In genomic region chr7:70492641-70493040, GRCh38 we compare ENCODE assay signal across 22 cellular contexts.
"Had no signal": no experiment of that assay in that cellular context is flagged by ENCODE, and none has a peak within 500 bp of the region (broad histone marks: within the 10 kb centered on the region; RNA-seq: fewer than 3 reads in every experiment).

No MANE protein-coding gene starts in this region.

- H3K36me3 ChIP-seq: cardiac muscle cell, lower lobe of right lung, neutrophil, right lobe of liver, stomach had no signal

- ATAC-seq: activated CD8-positive, alpha-beta T cell treated with anti-CD3 and anti-CD28 coated beads, Interleukin-2, amount 10 ng/mL, durations not matched to agents 7 days and 5 days; effector memory CD8-positive, alpha-beta T cell; left colon; lower lobe of right lung; natural killer cell; right lobe of liver; stimulated activated effector memory CD8-positive, alpha-beta T cell treated with anti-CD3 and anti-CD28 coated beads, Interleukin-12 subunit alpha, Interleukin-12 subunit beta, amount 100 ng/mL, for 72 hours had no signal

- H3K27ac Mint-ChIP-seq: activated CD8-positive, alpha-beta T cell treated with anti-CD3 and anti-CD28 coated beads, Interleukin-2, amount 10 ng/mL, durations not matched to agents 7 days and 5 days; activated naive CD8-positive, alpha-beta T cell treated with anti-CD3 and anti-CD28 coated beads, Interleukin-2, amount 10 ng/mL, durations not matched to agents 7 days and 5 days; activated T-cell treated with anti-CD3 and anti-CD28 coated beads, Interleukin-2, amount 50 U/mL, for 24 hours; activated T-helper 2 cell treated with anti-CD3 and anti-CD28 coated beads, Interferon-gamma antibody, Interleukin-2, Interleukin-4, amounts not matched to agents 10 μg/mL and 5 μg/mL and 100 μg/mL, durations not matched to agents 14 hours and 24 hours and 36 hours; dendritic cell treated with granulocyte-macrophage colony-stimulating factor and Interleukin-4, amounts not matched to agents 40 ng/mL and 50 ng/mL, for 4 days; effector memory CD8-positive, alpha-beta T cell; natural killer cell; stimulated activated effector memory CD8-positive, alpha-beta T cell treated with anti-CD3 and anti-CD28 coated beads, Interleukin-12 subunit alpha, Interleukin-12 subunit beta, amount 100 ng/mL, for 72 hours; type B pancreatic cell had no signal

- H3K4me3 Mint-ChIP-seq: activated CD8-positive, alpha-beta T cell treated with anti-CD3 and anti-CD28 coated beads, Interleukin-2, amount 10 ng/mL, durations not matched to agents 7 days and 5 days; activated naive CD8-positive, alpha-beta T cell treated with anti-CD3 and anti-CD28 coated beads, Interleukin-2, amount 10 ng/mL, durations not matched to agents 7 days and 5 days; activated T-cell treated with anti-CD3 and anti-CD28 coated beads, Interleukin-2, amount 50 U/mL, for 24 hours; dendritic cell treated with granulocyte-macrophage colony-stimulating factor and Interleukin-4, amounts not matched to agents 40 ng/mL and 50 ng/mL, for 4 days; effector memory CD8-positive, alpha-beta T cell; natural killer cell; stimulated activated effector memory CD8-positive, alpha-beta T cell treated with anti-CD3 and anti-CD28 coated beads, Interleukin-12 subunit alpha, Interleukin-12 subunit beta, amount 100 ng/mL, for 72 hours; type B pancreatic cell had no signal

- H3K27me3 ChIP-seq: cardiac muscle cell, neutrophil, right lobe of liver, stomach had no signal

- H3K27me3 Mint-ChIP-seq: activated T-cell treated with anti-CD3 and anti-CD28 coated beads, Interleukin-2, amount 50 U/mL, for 24 hours; dendritic cell treated with granulocyte-macrophage colony-stimulating factor and Interleukin-4, amounts not matched to agents 40 ng/mL and 50 ng/mL, for 4 days; type B pancreatic cell had no signal

- H3K4me1 Mint-ChIP-seq: activated naive CD8-positive, alpha-beta T cell treated with anti-CD3 and anti-CD28 coated beads, Interleukin-2, amount 10 ng/mL, durations not matched to agents 7 days and 5 days; natural killer cell; stimulated activated effector memory CD8-positive, alpha-beta T cell treated with anti-CD3 and anti-CD28 coated beads, Interleukin-12 subunit alpha, Interleukin-12 subunit beta, amount 100 ng/mL, for 72 hours had no signal

- H3K4me1 ChIP-seq: lower lobe of right lung, parathyroid adenoma, right lobe of liver had no signal

- H3K9ac ChIP-seq: parathyroid adenoma had no signal

- H3K79me2 ChIP-seq: parathyroid adenoma had no signal

- H3K27ac ChIP-seq: cardiac muscle cell, lower lobe of right lung, neutrophil, parathyroid adenoma, right lobe of liver, stomach had no signal

- H3K4me2 ChIP-seq: smooth muscle cell had no signal

- DNase-seq: activated CD4-positive, alpha-beta T cell treated with anti-CD3 and anti-CD28 coated beads for 48 hours; activated CD4-positive, CD25-positive, alpha-beta regulatory T cell; activated CD8-positive, alpha-beta T cell treated with anti-CD3 and anti-CD28 coated beads, Interleukin-2, amount 10 ng/mL, durations not matched to agents 7 days and 5 days; activated naive CD4-positive, alpha-beta T cell treated with Interleukin-2 at 50 U/mL for 16 hours; activated naive CD8-positive, alpha-beta T cell treated with anti-CD3 and anti-CD28 coated beads, Interleukin-2, amount 10 ng/mL, durations not matched to agents 7 days and 5 days; activated T-cell treated with anti-CD3 and anti-CD28 coated beads, Interleukin-2, amount 50 U/mL, for 24 hours; amygdala; effector memory CD8-positive, alpha-beta T cell; left colon; lower lobe of right lung; natural killer cell; right lobe of liver; stimulated activated CD4-positive, alpha-beta T cell treated with anti-CD3 and anti-CD28 coated beads, Interleukin-4, amount 100 ng/mL, for 24 hours; stomach had no signal

- H3K36me3 Mint-ChIP-seq: activated naive CD8-positive, alpha-beta T cell treated with anti-CD3 and anti-CD28 coated beads, Interleukin-2, amount 10 ng/mL, durations not matched to agents 7 days and 5 days; natural killer cell; stimulated activated effector memory CD8-positive, alpha-beta T cell treated with anti-CD3 and anti-CD28 coated beads, Interleukin-12 subunit alpha, Interleukin-12 subunit beta, amount 100 ng/mL, for 72 hours had no signal

- H2AFZ ChIP-seq: parathyroid adenoma had no signal

- H3K4me3 ChIP-seq: cardiac muscle cell, lower lobe of right lung, right lobe of liver, smooth muscle cell, stomach had no signal

- H3K9me3 Mint-ChIP-seq: activated naive CD8-positive, alpha-beta T cell treated with anti-CD3 and anti-CD28 coated beads, Interleukin-2, amount 10 ng/mL, durations not matched to agents 7 days and 5 days; activated T-cell treated with anti-CD3 and anti-CD28 coated beads, Interleukin-2, amount 50 U/mL, for 24 hours; effector memory CD8-positive, alpha-beta T cell; natural killer cell; stimulated activated effector memory CD8-positive, alpha-beta T cell treated with anti-CD3 and anti-CD28 coated beads, Interleukin-12 subunit alpha, Interleukin-12 subunit beta, amount 100 ng/mL, for 72 hours; type B pancreatic cell had no signal

- H3K9me3 ChIP-seq: lower lobe of right lung, neutrophil, right lobe of liver, stomach had no signal
